36 cellular contexts compared by ENCODE assay signal in genomic region chr3:15368561-15369135, GRCh38. TPM values are rescaled to one million over a fixed set of nuclear protein-coding genes. Genes with fewer than 3 reads are reported as not detected.
DNase-seq lines count a peak whose midpoint lies in the region; ATAC-seq, FAIRE-seq and TF ChIP-seq lines count a peak whose summit lies in the region.
"Had no signal": no experiment of that assay in that cellular context is flagged by ENCODE, and none has a peak within 500 bp of the region (broad histone marks: within the 10 kb centered on the region; RNA-seq: fewer than 3 reads in every experiment).

No MANE protein-coding gene starts in this region.

- POLR2A ChIA-PET in K562 (lab: Yijun Ruan, JAX): interaction anchor here (0.7 kb wide), 1 partner anchor 35 kb away, joined by 3 read pairs; no protein-coding TSS in a partner anchor

- H3K4me2 ChIP-seq in K562 (ENCODE audit: insufficient read depth, low read length): no peak overlapping the region

- no peaks in the 10 kb centered on the region for H3K9me3 Mint-ChIP-seq in stimulated activated naive B cell treated with anti-CD40 and anti-IgM and Interleukin-4, amounts not matched to agents 10 μg/mL and 1 μg/mL and 100 μg/mL, for 72 hours
- H3K9me3 Mint-ChIP-seq in activated naive CD4-positive, alpha-beta T cell treated with anti-CD3 and anti-CD28 coated beads, Interleukin-2, amount 10 ng/mL, durations not matched to agents 7 days and 5 days: peaks cover 2% of the 10 kb centered on the region
- H3K9me3 Mint-ChIP-seq: activated CD4-positive, alpha-beta memory T cell treated with anti-CD3 and anti-CD28 coated beads for 36 hours; HFFc6 had no signal

- in situ Hi-C loops in K562 (cut with MboI): no loop called here

- H3K9me1 ChIP-seq in K562 (ENCODE audit: control insufficient read depth, insufficient read depth, low read length): no peaks in the 10 kb centered on the region

- BruUV-seq in K562 (replicated peaks; lab: Mats Ljungman, UMichigan): no TSS peak

- H4K20me1 ChIP-seq in K562 (replicated peaks; ENCODE audit: control insufficient read depth, insufficient read depth, low read length): no peaks in the 10 kb centered on the region

- H3K4me3 ChIP-seq in left ventricle myocardium inferior (no peak overlapping the region), K562 (no peak overlapping the region)
- H3K4me3 ChIP-seq: heart right ventricle, mucosa of descending colon, pancreas, skin epidermis, suprapubic skin had no signal

- no peaks in the 10 kb centered on the region for H3K27me3 Mint-ChIP-seq in stimulated activated naive B cell treated with anti-CD40 and anti-IgM and Interleukin-4, amounts not matched to agents 10 μg/mL and 1 μg/mL and 100 μg/mL, for 72 hours
- H3K27me3 Mint-ChIP-seq in activated naive CD4-positive, alpha-beta T cell treated with anti-CD3 and anti-CD28 coated beads, Interleukin-2, amount 10 ng/mL, durations not matched to agents 7 days and 5 days: peaks cover 18% of the 10 kb centered on the region
- H3K27me3 Mint-ChIP-seq: activated CD4-positive, alpha-beta memory T cell treated with anti-CD3 and anti-CD28 coated beads for 36 hours had no signal

- no peaks in the 10 kb centered on the region for H3K79me2 ChIP-seq in K562 (ENCODE audit: control insufficient read depth, insufficient read depth, low read length)

- no peak overlapping the region for H3K4me3 Mint-ChIP-seq in stimulated activated naive B cell treated with anti-CD40 and anti-IgM and Interleukin-4, amounts not matched to agents 10 μg/mL and 1 μg/mL and 100 μg/mL, for 72 hours
- no peak overlapping the region for H3K4me3 Mint-ChIP-seq in activated naive CD4-positive, alpha-beta T cell treated with anti-CD3 and anti-CD28 coated beads, Interleukin-2, amount 10 ng/mL, durations not matched to agents 7 days and 5 days
- H3K4me3 Mint-ChIP-seq: activated CD4-positive, alpha-beta memory T cell treated with anti-CD3 and anti-CD28 coated beads for 36 hours; activated T-helper 1 cell treated with anti-CD3 and anti-CD28 coated beads, Interleukin-12 subunit alpha, Interleukin-12 subunit beta, Interleukin-2, Interleukin-4 antibody, amounts not matched to agents 30 ng/mL and 10 ng/mL and 1 ng/mL, durations not matched to agents 14 hours and 24 hours and 36 hours; HFFc6; nephron had no signal

- ATAC-seq in Right ventricle myocardium superior (ENCODE audit: poor library complexity): no peak
- ATAC-seq in K562: no peak
- no peak for ATAC-seq in stimulated activated naive B cell treated with anti-CD40 and anti-IgM and Interleukin-4, amounts not matched to agents 10 μg/mL and 1 μg/mL and 100 μg/mL, for 72 hours (replicated peaks)
- ATAC-seq in GM21619 (IDR thresholded peaks at IDR 0.05; ENCODE audit: unreplicated experiment): no peak
- ATAC-seq: activated CD4-positive, CD25-positive, alpha-beta regulatory T cell treated with anti-CD3 and anti-CD28 coated beads, Interleukin-2, amount 50 U/mL, for 24 hours; foreskin keratinocyte; mucosa of descending colon; pancreas had no signal

- H3K4me1 ChIP-seq in left ventricle myocardium inferior (no peaks in the 10 kb centered on the region), K562 (replicated peaks in 1 of 2; ENCODE audit: control insufficient read depth in 2 of 2, insufficient read depth in 2 of 2, low read length in 2 of 2) (peaks cover 8% of the 10 kb centered on the region in 2 experiments; a peak in 4 of 5 replicates)
- H3K4me1 ChIP-seq: foreskin keratinocyte, pancreas had no signal

- H3K36me3 ChIP-seq in left ventricle myocardium inferior (no peaks in the 10 kb centered on the region), K562 (ENCODE audit: control insufficient read depth, insufficient read depth, low read length) (no peaks in the 10 kb centered on the region)
- H3K36me3 ChIP-seq: heart right ventricle, pancreas, suprapubic skin had no signal

- FAIRE-seq in K562 (lab: Jason Lieb, UNC): no peak
- FAIRE-seq: kidney, pancreas had no signal

- no peaks in the 10 kb centered on the region for H3K27me3 ChIP-seq in left ventricle myocardium inferior (ENCODE audit: low read depth)
- no peaks in the 10 kb centered on the region for H3K27me3 ChIP-seq in K562 (ENCODE audit: control insufficient read depth in 2 of 2, insufficient read depth in 2 of 2, low read length in 2 of 2)
- H3K27me3 ChIP-seq: foreskin keratinocyte, heart right ventricle, pancreas, suprapubic skin had no signal

- no peaks in the 10 kb centered on the region for H3K36me3 Mint-ChIP-seq in stimulated activated naive B cell treated with anti-CD40 and anti-IgM and Interleukin-4, amounts not matched to agents 10 μg/mL and 1 μg/mL and 100 μg/mL, for 72 hours
- H3K36me3 Mint-ChIP-seq in activated naive CD4-positive, alpha-beta T cell treated with anti-CD3 and anti-CD28 coated beads, Interleukin-2, amount 10 ng/mL, durations not matched to agents 7 days and 5 days: peaks cover 3% of the 10 kb centered on the region
- H3K36me3 Mint-ChIP-seq: activated CD4-positive, alpha-beta memory T cell treated with anti-CD3 and anti-CD28 coated beads for 36 hours had no signal

- H3K27ac ChIP-seq in left ventricle myocardium inferior (replicated peaks) (peak overlapping the region; percentile 16), K562 (ENCODE audit: extremely low read depth, low read depth, low read length) (no peak overlapping the region)
- H3K27ac ChIP-seq: C4-2B, foreskin keratinocyte, pancreas, suprapubic skin had no signal

- WGBS in K562 (ENCODE audit: insufficient coverage, low coverage, missing lambda C conversion rate): 46% methylated on average over 6 of the region's 6 CpGs

- peaks cover 24 to 58% of the 10 kb centered on the region in 2 donors for H3K4me1 Mint-ChIP-seq in stimulated activated naive B cell treated with anti-CD40 and anti-IgM and Interleukin-4, amounts not matched to agents 10 μg/mL and 1 μg/mL and 100 μg/mL, for 72 hours
- H3K4me1 Mint-ChIP-seq in activated naive CD4-positive, alpha-beta T cell treated with anti-CD3 and anti-CD28 coated beads, Interleukin-2, amount 10 ng/mL, durations not matched to agents 7 days and 5 days: peaks cover 16% of the 10 kb centered on the region

- TF ChIP-seq CTCF in left ventricle myocardium inferior (IDR thresholded peaks at IDR 0.05; ENCODE audit: borderline replicate concordance) (no peak), K562 (IDR thresholded peaks at IDR 0.05 in 2 of 3, conservative IDR thresholded peaks at IDR 0.05 in 1 of 3; ENCODE audit: insufficient read depth in 2 of 3, low read depth in 1 of 3, low read length in 3 of 3) (no peak)

- intact Hi-C loops in left ventricle myocardium inferior (cut with micrococcal nuclease): no loop called here
- intact Hi-C loops in Right ventricle myocardium superior (cut with DNase I): loop anchor here (5.0 kb wide), 1 partner anchor 96 kb away; no protein-coding TSS in a partner anchor
- intact Hi-C loops in K562 (cut with micrococcal nuclease): no loop called here

- H3K9ac ChIP-seq in K562 (ENCODE audit: insufficient read depth in 1 of 2, low read depth in 2 of 2, low read length in 2 of 2): no peak overlapping the region

- TF ChIP-seq EP300 in K562 (IDR thresholded peaks at IDR 0.05; ENCODE audit: low read length): no peak

- CTCF ChIA-PET in K562 (lab: Yijun Ruan, JAX; ENCODE audit: low intra/inter-chr PET ratio): no interaction called here
- CTCF ChIA-PET in activated naive CD4-positive, alpha-beta T cell treated with anti-CD3 and anti-CD28 coated beads, Interleukin-2, amount 10 ng/mL, durations not matched to agents 7 days and 5 days (lab: Charles Lee): interaction anchor here (1.2 kb wide), 1 partner anchor 9 kb away, joined by 5 read pairs; no protein-coding TSS in a partner anchor

- DNase-seq in left ventricle myocardium inferior (no peak), Right ventricle myocardium superior (no peak), K562 (ENCODE audit: extremely low read depth in 1 of 4, low spot score in 3 of 4) (no peak), fibroblast of peridontal ligament (ENCODE audit: extremely low read depth) (peak; percentile 56)
- no peak for DNase-seq in stimulated activated naive B cell treated with anti-CD40 and anti-IgM and Interleukin-4, amounts not matched to agents 10 μg/mL and 1 μg/mL and 100 μg/mL, for 72 hours
- DNase-seq in effector CD4-positive, alpha-beta T cell: no peak
- no peak for DNase-seq in activated naive CD4-positive, alpha-beta T cell treated with anti-CD3 and anti-CD28 coated beads, Interleukin-2, amount 10 ng/mL, durations not matched to agents 7 days and 5 days
- DNase-seq: 8988T; activated CD4-positive, alpha-beta memory T cell treated with anti-CD3 and anti-CD28 coated beads for 36 hours; activated CD8-positive, alpha-beta memory T cell treated with anti-CD3 and anti-CD28 coated beads, Interleukin-2, amount 50 U/mL, for 4 hours; activated naive CD4-positive, alpha-beta T cell treated with Interleukin-2 at 50 U/mL for 16 hours; COR-L47; DMS79 treated with DMSO at 0.1 percent for 48 hours; erythroblast; foreskin keratinocyte; GF-D8; heart right ventricle; HFFc6; kidney; mammary epithelial cell; mucosa of descending colon; NCI-H1092; NCI-H1694 treated with DMSO at 0.1 percent for 48 hours; NCI-H446 treated with DMSO at 0.1 percent for 48 hours; pancreas; retina; RPMI8226; stimulated activated naive CD4-positive, alpha-beta T cell; T-helper 1 cell had no signal

- peak overlapping the region; percentile 44 for H3K27ac Mint-ChIP-seq in stimulated activated naive B cell treated with anti-CD40 and anti-IgM and Interleukin-4, amounts not matched to agents 10 μg/mL and 1 μg/mL and 100 μg/mL, for 72 hours
- no peak overlapping the region for H3K27ac Mint-ChIP-seq in activated naive CD4-positive, alpha-beta T cell treated with anti-CD3 and anti-CD28 coated beads, Interleukin-2, amount 10 ng/mL, durations not matched to agents 7 days and 5 days
- H3K27ac Mint-ChIP-seq: activated CD4-positive, alpha-beta memory T cell treated with anti-CD3 and anti-CD28 coated beads for 36 hours; activated T-helper 1 cell treated with anti-CD3 and anti-CD28 coated beads, Interleukin-12 subunit alpha, Interleukin-12 subunit beta, Interleukin-2, Interleukin-4 antibody, amounts not matched to agents 30 ng/mL and 10 ng/mL and 1 ng/mL, durations not matched to agents 14 hours and 24 hours and 36 hours; HFFc6; nephron had no signal

- peak overlapping the region; percentile 13; the same call in 1 of the 2 replicates for H2AFZ ChIP-seq in K562 (ENCODE audit: low read depth, low read length)

- TF ChIP-seq POLR2A in K562 (conservative IDR thresholded peaks at IDR 0.05): no peak

- H3K9me3 ChIP-seq in left ventricle myocardium inferior (replicated peaks) (no peaks in the 10 kb centered on the region), K562 (replicated peaks; ENCODE audit: control insufficient read depth, insufficient read depth, low read depth, low read length) (no peaks in the 10 kb centered on the region)
- H3K9me3 ChIP-seq: mucosa of descending colon, pancreas, suprapubic skin had no signal

- no peak for TF ChIP-seq RAD21 in K562 (CRISPR knock-in tag; conservative IDR thresholded peaks at IDR 0.05 in 1 of 2, IDR thresholded peaks at IDR 0.05 in 1 of 2)

RNA-seq across cellular contexts. Expression of gene SH3BP5, which starts 36.3 kb away (rescaled TPM):
- total RNA-seq in left ventricle myocardium inferior: 8.8 TPM
- total RNA-seq in Right ventricle myocardium superior: 10.4 TPM
- 17.8 and 19.2 TPM in 2 replicates for total RNA-seq in K562 (2011; cell fraction: chromatin; rRNA removed; ENCODE audit: low replicate concordance)
- total RNA-seq in K562 (2011; cell fraction: nucleolus; rRNA removed): 10.1 and 13.8 TPM in 2 replicates
- total RNA-seq in K562 (2011; cell fraction: nucleoplasm; rRNA removed): 11.7 and 17.1 TPM in 2 replicates
- 14.9 and 17.1 TPM in 2 replicates for total RNA-seq in K562 (2014; rRNA removed)
- 13.5 and 15.2 TPM in 2 replicates for total RNA-seq in K562 (2014; rRNA removed; fragmentation: Illumina TruSeq; extraction: Trizol)
- total RNA-seq in K562 (2015; rRNA removed; fragmentation: Illumina TruSeq; extraction: Trizol): 12.2 and 13.5 TPM in 2 replicates
- 13.9 and 18.6 TPM in 2 replicates for total RNA-seq in K562 (2021)
- polyA plus RNA-seq in K562 (2011; rRNA removed): 26.2 and 29.0 TPM in 2 replicates
- polyA plus RNA-seq in K562 (2011; cell fraction: cytosol; rRNA removed): 19.8 and 19.9 TPM in 2 replicates
- polyA plus RNA-seq in K562 (2011; cell fraction: nucleus; rRNA removed): 18.5 and 19.8 TPM in 2 replicates
- 20.4 and 27.0 TPM in 2 replicates for polyA plus RNA-seq in K562 (2012)
- polyA plus RNA-seq in K562 (2014; fragmentation: Illumina TruSeq; extraction: Trizol): 22.0 and 28.0 TPM in 2 replicates
- 1 to 10 TPM; 2.9 to 3.5 TPM for polyA plus RNA-seq in K562 (2014; fragmentation: Nextera tagmentation; extraction: Ambion mirVana)
- 23.4 and 24.7 TPM in 2 replicates for polyA plus RNA-seq in K562 (2014; rRNA removed)
- polyA minus RNA-seq in K562 (2011; rRNA and poly(A)+ RNA removed): 15.7 and 16.1 TPM in 2 replicates
- polyA minus RNA-seq in K562 (2011; cell fraction: cytosol; rRNA and poly(A)+ RNA removed): 12.2 and 14.1 TPM in 2 replicates
- 8.8 and 12.4 TPM in 2 replicates for polyA minus RNA-seq in K562 (2011; cell fraction: nucleus; rRNA and poly(A)+ RNA removed)

RNA-seq across cellular contexts. Expression of gene METTL6, which starts 58.7 kb away (rescaled TPM):
- total RNA-seq in left ventricle myocardium inferior (11.3 TPM), Right ventricle myocardium superior (8.5 TPM), K562 (2014; rRNA removed) (18.8 and 20.9 TPM in 2 replicates), K562 (2014; rRNA removed; fragmentation: Illumina TruSeq; extraction: Trizol) (32.8 and 38.7 TPM in 2 replicates), K562 (2015; rRNA removed; fragmentation: Illumina TruSeq; extraction: Trizol) (32.2 and 33.9 TPM in 2 replicates), K562 (2021) (19.9 and 21.6 TPM in 2 replicates)
- 16.8 and 19.9 TPM in 2 replicates for total RNA-seq in K562 (2011; cell fraction: chromatin; rRNA removed; ENCODE audit: low replicate concordance)
- total RNA-seq in K562 (2011; cell fraction: nucleolus; rRNA removed): 13.3 and 14.7 TPM in 2 replicates
- total RNA-seq in K562 (2011; cell fraction: nucleoplasm; rRNA removed): 20.2 and 22.2 TPM in 2 replicates
- polyA plus RNA-seq in K562 (2011; rRNA removed) (24.9 and 28.3 TPM in 2 replicates), K562 (2014; fragmentation: Illumina TruSeq; extraction: Trizol) (26.8 and 34.5 TPM in 2 replicates), K562 (2014; fragmentation: Nextera tagmentation; extraction: Ambion mirVana) (10 to 100 TPM; 44.1 to 61.5 TPM), K562 (2014; rRNA removed) (23.5 and 39.6 TPM in 2 replicates)
- 19.2 and 21.8 TPM in 2 replicates for polyA plus RNA-seq in K562 (2011; cell fraction: cytosol; rRNA removed)
- 9.8 and 10.3 TPM in 2 replicates for polyA plus RNA-seq in K562 (2011; cell fraction: nucleus; rRNA removed)
- 20.3 and 21.8 TPM in 2 replicates for polyA plus RNA-seq in K562 (2012)
- polyA minus RNA-seq in K562 (2011; rRNA and poly(A)+ RNA removed): 30.4 and 36.7 TPM in 2 replicates
- 9.5 and 10.0 TPM in 2 replicates for polyA minus RNA-seq in K562 (2011; cell fraction: cytosol; rRNA and poly(A)+ RNA removed)
- 9.7 and 11.9 TPM in 2 replicates for polyA minus RNA-seq in K562 (2011; cell fraction: nucleus; rRNA and poly(A)+ RNA removed)

RNA-seq across cellular contexts. Expression of gene EAF1, which starts 58.8 kb away (rescaled TPM):
- 7.6 TPM for total RNA-seq in left ventricle myocardium inferior
- total RNA-seq in Right ventricle myocardium superior: 7.8 TPM
- 7.2 and 11.4 TPM in 2 replicates for total RNA-seq in K562 (2011; cell fraction: chromatin; rRNA removed; ENCODE audit: low replicate concordance)
- 5.0 and 7.5 TPM in 2 replicates for total RNA-seq in K562 (2011; cell fraction: nucleolus; rRNA removed)
- total RNA-seq in K562 (2011; cell fraction: nucleoplasm; rRNA removed): 10.2 and 14.3 TPM in 2 replicates
- 26.8 and 32.4 TPM in 2 replicates for total RNA-seq in K562 (2014; rRNA removed)
- 21.6 and 22.8 TPM in 2 replicates for total RNA-seq in K562 (2014; rRNA removed; fragmentation: Illumina TruSeq; extraction: Trizol)
- 20.8 and 22.7 TPM in 2 replicates for total RNA-seq in K562 (2015; rRNA removed; fragmentation: Illumina TruSeq; extraction: Trizol)
- total RNA-seq in K562 (2021): 20.4 and 21.9 TPM in 2 replicates
- polyA plus RNA-seq in K562 (2011; rRNA removed): 16.8 and 19.5 TPM in 2 replicates
- polyA plus RNA-seq in K562 (2011; cell fraction: cytosol; rRNA removed): 18.2 and 19.9 TPM in 2 replicates
- polyA plus RNA-seq in K562 (2011; cell fraction: nucleus; rRNA removed): 9.4 and 10.7 TPM in 2 replicates
- polyA plus RNA-seq in K562 (2012): 16.7 and 18.2 TPM in 2 replicates
- polyA plus RNA-seq in K562 (2014; fragmentation: Illumina TruSeq; extraction: Trizol): 20.7 and 22.6 TPM in 2 replicates
- 10 to 100 TPM in 1 of 2 experiments, 1 to 10 TPM in 1; 7.0 to 10.9 TPM for polyA plus RNA-seq in K562 (2014; fragmentation: Nextera tagmentation; extraction: Ambion mirVana)
- polyA plus RNA-seq in K562 (2014; rRNA removed): 19.0 and 22.0 TPM in 2 replicates
- 27.8 and 31.9 TPM in 2 replicates for polyA minus RNA-seq in K562 (2011; rRNA and poly(A)+ RNA removed)
- 19.7 and 21.1 TPM in 2 replicates for polyA minus RNA-seq in K562 (2011; cell fraction: cytosol; rRNA and poly(A)+ RNA removed)
- 8.9 and 10.6 TPM in 2 replicates for polyA minus RNA-seq in K562 (2011; cell fraction: nucleus; rRNA and poly(A)+ RNA removed)
